Comparison of ENCODE assay signal across 8 cellular contexts in the genomic region with DNA sequence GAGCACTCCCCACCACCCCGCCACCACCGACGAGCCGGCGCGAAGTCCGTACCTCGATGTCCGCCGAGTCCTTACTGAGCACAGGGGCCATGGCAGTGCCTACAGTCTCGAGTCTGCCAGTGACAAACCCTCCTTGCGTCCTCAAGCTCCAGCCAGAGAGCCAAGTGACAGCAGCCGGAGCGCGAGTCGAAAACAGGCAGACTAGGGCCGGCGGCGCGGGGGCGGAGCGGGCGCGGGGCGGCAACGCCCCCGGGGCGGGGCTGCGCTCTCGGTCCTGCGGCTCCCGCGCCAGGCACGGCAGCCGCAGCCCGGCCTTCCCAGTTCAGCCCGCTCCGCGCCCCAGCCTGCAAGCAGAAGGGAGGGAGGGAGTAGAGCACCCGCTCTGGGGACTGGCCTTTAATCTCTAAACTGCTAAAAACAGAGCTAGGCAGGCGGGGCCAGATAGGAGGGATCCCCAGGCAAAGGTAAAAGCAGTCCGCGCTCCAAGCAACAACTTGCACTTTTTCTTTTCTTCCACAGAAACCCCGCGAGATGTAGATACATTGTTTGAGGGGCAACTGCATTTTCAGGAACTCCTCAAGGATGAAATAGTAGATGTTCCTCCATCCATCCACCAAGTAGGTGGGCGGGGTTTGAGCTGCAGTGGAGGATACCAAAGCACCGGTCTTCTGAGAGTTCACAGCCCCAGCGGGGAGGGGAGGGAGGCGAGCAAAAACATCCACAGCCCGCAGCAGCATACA. TPM values are rescaled to one million over a fixed set of nuclear protein-coding genes. Genes with fewer than 3 reads are reported as not detected.
DNase-seq lines count a peak whose midpoint lies in the region; ATAC-seq and TF ChIP-seq lines count a peak whose summit lies in the region.

A gene (minus strand): TSS at position 203 of the 740 bp plus-strand sequence. CDS start 112 bp downstream, at position 91.

- H3K9me3 ChIP-seq in BLaER1 treated with 17β-estradiol and CSF1 and Interleukin-3, amounts not matched to agents 10 nM and 100 nM (replicated peaks in 1 of 11) = no peaks in the 10 kb centered on the region

- DNase-seq in NCI-H69 (lab: John Stamatoyannopoulos, UW) (peak; percentile 93), dorsolateral prefrontal cortex (peak; percentile 39 to 93 (median 88)), lower leg skin (ENCODE audit: low spot score in 2 of 2) (peak; percentile 82 to 97)
- DNase-seq in activated CD4-positive, alpha-beta T cell treated with anti-CD3 and anti-CD28 coated beads, Interleukin-2, amount 50 U/mL, for 4 hours = peak; percentile 74 to 75
- peak; percentile 74 to 79 for DNase-seq in stimulated activated CD4-positive, alpha-beta T cell treated with anti-CD3 and anti-CD28 coated beads, Interleukin-4, amount 100 ng/mL, for 48 hours (ENCODE audit: low read depth in 2 of 2)

- TF ChIP-seq CTCF in dorsolateral prefrontal cortex (IDR thresholded peaks at IDR 0.05 in 54 of 56, conservative IDR thresholded peaks at IDR 0.05 in 2 of 56; ENCODE audit: low read depth in 1 of 56, partially characterized antibody in 56 of 56) = peak in 7 of 56 donors; percentile 1 to 49 (median 10)
- no peak for TF ChIP-seq CTCF in lower leg skin (IDR thresholded peaks at IDR 0.05)

- H3K4me1 ChIP-seq in BLaER1 treated with 17β-estradiol and CSF1 and Interleukin-3, amounts not matched to agents 10 nM and 100 nM = peaks cover 11 to 40% (median 18%) of the 10 kb centered on the region in 10 experiments; a peak in 19 of 20 replicates

- ATAC-seq in GM19372 (IDR thresholded peaks at IDR 0.05; ENCODE audit: low read depth, unreplicated experiment) (peak; percentile 80), HG03521 (IDR thresholded peaks at IDR 0.05; ENCODE audit: unreplicated experiment) (peak; percentile 91)

- peak within 1 kb of the TSS; percentile 71 to 95 (median 86) for H3K4me3 ChIP-seq in BLaER1 treated with 17β-estradiol and CSF1 and Interleukin-3, amounts not matched to agents 10 nM and 100 nM
- H3K4me3 ChIP-seq in dorsolateral prefrontal cortex = peak within 1 kb of the TSS; percentile 71 to 94 (median 84)
- H3K4me3 ChIP-seq in lower leg skin (ENCODE audit: low read depth, poor library complexity, severe bottlenecking) = peak within 1 kb of the TSS; percentile 90

- WGBS in lower leg skin, 2 donors = 0% methylated on average over 17 to 22 of the region's 50 CpGs

- peak in 1 of 2 donors; percentile 22 for TF ChIP-seq POLR2A in lower leg skin (IDR thresholded peaks at IDR 0.05)

- H3K4me2 ChIP-seq in BLaER1 treated with 17β-estradiol and CSF1 and Interleukin-3, amounts not matched to agents 10 nM and 100 nM = peak within 1 kb of the TSS; percentile 74 to 98 (median 87)

- peak within 1 kb of the TSS; percentile 65 to 89 (median 80) for H3K27ac ChIP-seq in BLaER1 treated with 17β-estradiol and CSF1 and Interleukin-3, amounts not matched to agents 10 nM and 100 nM
- H3K27ac ChIP-seq in dorsolateral prefrontal cortex = peak within 1 kb of the TSS; percentile 76 to 97 (median 93)

- H4K20me1 ChIP-seq in BLaER1 treated with 17β-estradiol and CSF1 and Interleukin-3, amounts not matched to agents 10 nM and 100 nM = peaks cover 0 to 23% (median 0%) of the 10 kb centered on the region in 11 experiments; a peak in 3 of 22 replicates

- H3K27me3 ChIP-seq in BLaER1 treated with 17β-estradiol and CSF1 and Interleukin-3, amounts not matched to agents 10 nM and 100 nM = no peaks in the 10 kb centered on the region
- H3K27me3 ChIP-seq in dorsolateral prefrontal cortex = no peaks in the 10 kb centered on the region

- intact Hi-C loops in dorsolateral prefrontal cortex (cut with DNase I) = loop anchor here in 1 of 2 donors (2.0 to 5.0 kb wide), 2 partner anchors 16 to 126 kb away; no protein-coding TSS in a partner anchor
- intact Hi-C loops in lower leg skin (cut with DNase I; ENCODE audit: low total_unique reads) = no loop called here

- H3K36me3 ChIP-seq in BLaER1 treated with 17β-estradiol and CSF1 and Interleukin-3, amounts not matched to agents 10 nM and 100 nM = no peaks in the 10 kb centered on the region

- peak within 1 kb of the TSS; percentile 83 to 90 (median 85) for H3K9ac ChIP-seq in BLaER1 treated with 17β-estradiol and CSF1 and Interleukin-3, amounts not matched to agents 10 nM and 100 nM

RNA-seq across cellular contexts. Expression of the gene that starts here (rescaled TPM):
- total RNA-seq in dorsolateral prefrontal cortex (10 to 100 TPM; 20.5 to 78.6 (median 34.9) TPM), lower leg skin (10 to 100 TPM; 10.6 to 16.1 (median 14.6) TPM)

Comparison
In these comparisons a context has a peak if more than half of its experiments do, and no peak if none do; other contexts are left out.
1. Peak in every context shown above with its lines: DNase-seq, ATAC-seq, H3K4me3 ChIP-seq and H3K27ac ChIP-seq.